ENCODE assay signal across 8 cellular contexts in genomic region chr2:200454839-200455801, GRCh38. TPM values are rescaled to one million over a fixed set of nuclear protein-coding genes. Genes with fewer than 3 reads are reported as not detected.
A peak's percentile ranks its signal among the peaks of the same experiment; 100 is the strongest.
DNase-seq lines count a peak whose midpoint lies in the region; ATAC-seq, FAIRE-seq and TF ChIP-seq lines count a peak whose summit lies in the region.

No MANE protein-coding gene starts in this region.

- intact Hi-C loops in adrenal gland (cut with DNase I): loop anchor here in 1 of 2 donors (10.0 kb wide), 1 partner anchor 140 kb away; no protein-coding TSS in a partner anchor
- intact Hi-C loops in spleen (cut with DNase I; ENCODE audit: low total_unique reads): no loop called here

- no peaks in the 10 kb centered on the region for H3K27me3 ChIP-seq in adrenal gland
- H3K27me3 ChIP-seq in spleen (replicated peaks in 1 of 7): no peaks in the 10 kb centered on the region
- no peaks in the 10 kb centered on the region for H3K27me3 ChIP-seq in BE2C
- no peaks in the 10 kb centered on the region for H3K27me3 ChIP-seq in CD8-positive, alpha-beta memory T cell (ENCODE audit: insufficient read depth, low read length, poor library complexity, severe bottlenecking)

- ATAC-seq in A549 (peak; percentile 72 to 78), GM19023 (IDR thresholded peaks at IDR 0.05; ENCODE audit: unreplicated experiment) (peak; percentile 76), HG03066 (IDR thresholded peaks at IDR 0.05; ENCODE audit: low read depth, unreplicated experiment) (peak; percentile 66)

- H3K4me3 ChIP-seq in A549 (no peak overlapping the region), adrenal gland (no peak overlapping the region), spleen (no peak overlapping the region), BE2C (ENCODE audit: low read depth, low read length) (no peak overlapping the region)
- no peak overlapping the region for H3K4me3 ChIP-seq in CD8-positive, alpha-beta memory T cell (ENCODE audit: low read length)

- H3K27ac ChIP-seq in A549: peak overlapping the region in 1 of 2 experiments; percentile 62; a peak in 3 of 6 replicates
- H3K27ac ChIP-seq in adrenal gland: peak overlapping the region in 1 of 5 donors; percentile 37
- H3K27ac ChIP-seq in spleen: peak overlapping the region in 5 of 8 donors; percentile 34 to 69 (median 61)
- no peak overlapping the region for H3K27ac ChIP-seq in CD8-positive, alpha-beta memory T cell (ENCODE audit: low read depth, low read length)

- POLR2A ChIA-PET in A549 (lab: Yijun Ruan, JAX): no interaction called here
- POLR2A ChIA-PET in CD8-positive, alpha-beta memory T cell (lab: Charles Lee): no interaction called here

- H3K4me1 ChIP-seq in A549 (peaks cover 18% of the 10 kb centered on the region), adrenal gland (replicated peaks in 1 of 2) (peaks cover 13 to 17% of the 10 kb centered on the region in 2 donors), spleen (peaks cover 12 to 62% (median 34%) of the 10 kb centered on the region in 6 donors), BE2C (peaks cover 11% of the 10 kb centered on the region)
- no peaks in the 10 kb centered on the region for H3K4me1 ChIP-seq in CD8-positive, alpha-beta memory T cell (ENCODE audit: insufficient read depth, low read length)

- CTCF ChIA-PET in A549 (lab: Yijun Ruan, JAX): interaction anchor here (0.9 to 2.2 kb wide), 6 partner anchors 11 to 475 kb away, joined by 4 to 9 read pairs (median 4); no protein-coding TSS in a partner anchor
- CTCF ChIA-PET in CD8-positive, alpha-beta memory T cell (lab: Charles Lee): no interaction called here

- H3K9me3 ChIP-seq in A549 (no peaks in the 10 kb centered on the region), adrenal gland (replicated peaks in 1 of 3) (no peaks in the 10 kb centered on the region), spleen (no peaks in the 10 kb centered on the region), BE2C (no peaks in the 10 kb centered on the region)
- H3K9me3 ChIP-seq in CD8-positive, alpha-beta memory T cell (ENCODE audit: low read length): no peaks in the 10 kb centered on the region

- no peaks in the 10 kb centered on the region for H3K27me3 Mint-ChIP-seq in CD8-positive, alpha-beta memory T cell

- TF ChIP-seq CTCF in A549 (IDR thresholded peaks at IDR 0.05): no peak
- no peak for TF ChIP-seq CTCF in adrenal gland (IDR thresholded peaks at IDR 0.05)
- no peak for TF ChIP-seq CTCF in spleen (IDR thresholded peaks at IDR 0.05 in 8 of 11, conservative IDR thresholded peaks at IDR 0.05 in 3 of 11)
- TF ChIP-seq CTCF in BE2C (IDR thresholded peaks at IDR 0.05; ENCODE audit: low read depth, low read length): no peak

- H3K27ac Mint-ChIP-seq in CD8-positive, alpha-beta memory T cell: no peak overlapping the region

- H3K4me2 ChIP-seq in A549: peak overlapping the region; percentile 60

- no peak overlapping the region for H3K4me3 Mint-ChIP-seq in CD8-positive, alpha-beta memory T cell

- TF ChIP-seq RAD21 in A549 (conservative IDR thresholded peaks at IDR 0.05 in 1 of 2, IDR thresholded peaks at IDR 0.05 in 1 of 2): no peak

- DNase-seq in A549 (ENCODE audit: low read depth in 1 of 2, low spot score in 1 of 2): peak in 1 of 2 experiments; percentile 33
- DNase-seq in adrenal gland: peak in 5 of 7 donors; percentile 34 to 62 (median 44)
- DNase-seq in spleen: no peak
- no peak for DNase-seq in activated effector memory CD4-positive, alpha-beta T cell treated with anti-CD3 and anti-CD28 coated beads, Interleukin-2, amount 50 U/mL, for 16 hours
- DNase-seq in BE2C: no peak
- no peak for DNase-seq in CD8-positive, alpha-beta memory T cell

- 51% methylated on average over 4 of the region's 4 CpGs for WGBS in A549 (ENCODE audit: missing lambda C conversion rate)
- 49 to 58% (median 53%) methylated on average over 4 of the region's 4 CpGs for WGBS in adrenal gland, 4 donors
- 63 to 82% (median 76%) methylated on average over 4 of the region's 4 CpGs for WGBS in spleen, 5 donors

- peak; percentile 39 for FAIRE-seq in A549 (lab: Jason Lieb, UNC)

- TF ChIP-seq EP300 in A549 (IDR thresholded peaks at IDR 0.05): no peak

- TF ChIP-seq POLR2A in A549 (IDR thresholded peaks at IDR 0.05; ENCODE audit: low read length) (no peak), adrenal gland (IDR thresholded peaks at IDR 0.05) (no peak), spleen (IDR thresholded peaks at IDR 0.05) (no peak)

- H3K36me3 Mint-ChIP-seq in CD8-positive, alpha-beta memory T cell: peaks cover 0 to 10% (median 5%) of the 10 kb centered on the region in 3 donors

- no peaks in the 10 kb centered on the region for H3K9me3 Mint-ChIP-seq in CD8-positive, alpha-beta memory T cell

- H3K36me3 ChIP-seq in adrenal gland (replicated peaks in 1 of 2) (no peaks in the 10 kb centered on the region), spleen (peaks cover 0 to 5% (median 0%) of the 10 kb centered on the region in 6 donors), BE2C (peaks cover 15% of the 10 kb centered on the region)
- H3K36me3 ChIP-seq in CD8-positive, alpha-beta memory T cell (ENCODE audit: insufficient read depth, low read length): no peaks in the 10 kb centered on the region

- H3K4me1 Mint-ChIP-seq in CD8-positive, alpha-beta memory T cell: peaks cover 4 to 29% (median 10%) of the 10 kb centered on the region in 3 donors

TF ChIP-seq in A549, 52 proteins besides CTCF, POLR2A, EP300 and RAD21:
- TF ChIP-seq FOSL2 (IDR thresholded peaks at IDR 0.05) (no peak), FOSL2 (CRISPR knock-in tag; IDR thresholded peaks at IDR 0.05) (peak; percentile 27), JUNB (IDR thresholded peaks at IDR 0.05) (0 out of 2 replicates have a peak, but pooled peaks have one; percentile 20), FOSB (CRISPR knock-in tag; IDR thresholded peaks at IDR 0.05) (no peak)
- TF ChIP-seq, protein P1, sequence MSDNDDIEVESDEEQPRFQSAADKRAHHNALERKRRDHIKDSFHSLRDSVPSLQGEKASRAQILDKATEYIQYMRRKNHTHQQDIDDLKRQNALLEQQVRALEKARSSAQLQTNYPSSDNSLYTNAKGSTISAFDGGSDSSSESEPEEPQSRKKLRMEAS (IDR thresholded peaks at IDR 0.05): no peak

RNA-seq across cellular contexts. Expression of gene KCTD18, which starts 54.7 kb away (rescaled TPM):
- polyA plus RNA-seq in A549 (2011; rRNA removed): 15.3 and 21.3 TPM in 2 replicates
- 5.7 and 6.3 TPM in 2 replicates for polyA plus RNA-seq in A549 (2012; cell fraction: cytosol; rRNA removed)
- 4.0 and 4.7 TPM in 2 replicates for polyA plus RNA-seq in A549 (2012; cell fraction: nucleus; rRNA removed)
- 9.7 to 12.6 TPM (median 12.2 TPM) in 3 replicates for polyA plus RNA-seq in A549 (2017; fragmentation: RNase III; extraction: RNeasy Plus Mini Kit Qiagen cat#74134 plus additional on column Dnase treatment)
- 7.7 and 9.9 TPM in 2 replicates for polyA minus RNA-seq in A549 (2011; rRNA and poly(A)+ RNA removed)
- total RNA-seq in adrenal gland: 10 to 100 TPM; 15.2 to 83.2 (median 23.4) TPM
- polyA plus RNA-seq in adrenal gland: 10 to 100 TPM in 1 of 3 donors, 1 to 10 TPM in 2; 5.9 to 16.0 (median 7.8) TPM
- total RNA-seq in spleen: 10 to 100 TPM; 11.1 to 21.5 (median 17.0) TPM
- 10 to 100 TPM; 11.6 to 12.0 (median 11.6) TPM for polyA plus RNA-seq in spleen
- polyA plus RNA-seq in BE2C (2012; ENCODE audit: insufficient read depth, insufficient read length, low read depth): 9.4 TPM
- total RNA-seq in CD8-positive, alpha-beta memory T cell: 10 to 100 TPM; 14.5 to 15.3 TPM
- 14.7 TPM for polyA plus RNA-seq in CD8-positive, alpha-beta memory T cell

Comparison
In these comparisons a context has a peak if more than half of its experiments do, and no peak if none do; other contexts are left out.
1. DNase-seq: peak in adrenal gland (5 of 7); none in spleen (single experiment), activated effector memory CD4-positive, alpha-beta T cell treated with anti-CD3 and anti-CD28 coated beads, Interleukin-2, amount 50 U/mL, for 16 hours (single experiment), BE2C (single experiment) and CD8-positive, alpha-beta memory T cell (0 of 5).
2. Peak in every context shown above with its lines, with median percentiles within 50 percentile points of each other: ATAC-seq.